27 cellular contexts compared by ENCODE assay signal in genomic region chr11:103714246-103714645, GRCh38.
DNase-seq lines count a peak whose midpoint lies in the region; ATAC-seq, FAIRE-seq and TF ChIP-seq lines count a peak whose summit lies in the region.
"Had no signal": no experiment of that assay in that cellular context is flagged by ENCODE, and none has a peak within 500 bp of the region (broad histone marks: within the 10 kb centered on the region; RNA-seq: fewer than 3 reads in every experiment).

No MANE protein-coding gene starts in this region.

- intact Hi-C loops in endothelial cell of umbilical vein (cut with micrococcal nuclease) = no loop called here

- H3K4me2 ChIP-seq in Loucy (ENCODE audit: low read depth, low read length, poor library complexity, severe bottlenecking) (no peak overlapping the region), endothelial cell of umbilical vein (ENCODE audit: insufficient read depth, low read length) (no peak overlapping the region)
- H3K4me2 ChIP-seq: KMS-11 had no signal

- H2AFZ ChIP-seq in Loucy (ENCODE audit: low read length) (0 out of 2 replicates have a peak overlapping the region, but pooled peaks have one; percentile 9), endothelial cell of umbilical vein (ENCODE audit: low read depth, low read length) (no peak overlapping the region)

- H4K20me1 ChIP-seq in Loucy (ENCODE audit: insufficient read depth, low read length, poor library complexity, severe bottlenecking) = no peaks in the 10 kb centered on the region
- H4K20me1 ChIP-seq in endothelial cell of umbilical vein (replicated peaks; ENCODE audit: control insufficient read depth, extremely low read depth, insufficient read depth, low read length) = no peaks in the 10 kb centered on the region

- no peaks in the 10 kb centered on the region for H3K36me3 ChIP-seq in Loucy (ENCODE audit: insufficient read depth, low read length)
- H3K36me3 ChIP-seq in endothelial cell of umbilical vein (ENCODE audit: control insufficient read depth in 2 of 2, extremely low read depth in 1 of 2, insufficient read depth in 2 of 2, low read length in 2 of 2) = no peaks in the 10 kb centered on the region
- H3K36me3 ChIP-seq: cardiac muscle cell, heart left ventricle, sigmoid colon, SJSA1 had no signal

- no peak for ATAC-seq in GM21786 (IDR thresholded peaks at IDR 0.05; ENCODE audit: unreplicated experiment)
- no peak for ATAC-seq in HG03280 (IDR thresholded peaks at IDR 0.05; ENCODE audit: unreplicated experiment)
- no peak for ATAC-seq in GM21381 (IDR thresholded peaks at IDR 0.05; ENCODE audit: unreplicated experiment)
- no peak for ATAC-seq in GM19328 (IDR thresholded peaks at IDR 0.05; ENCODE audit: unreplicated experiment)
- ATAC-seq: heart left ventricle had no signal

- H3K27me3 ChIP-seq in Loucy (ENCODE audit: insufficient read depth, low read length, poor library complexity, severe bottlenecking) (no peaks in the 10 kb centered on the region), endothelial cell of umbilical vein (ENCODE audit: control insufficient read depth in 2 of 2, insufficient read depth in 2 of 2, low read length in 2 of 2) (no peaks in the 10 kb centered on the region)
- H3K27me3 ChIP-seq: cardiac muscle cell, heart left ventricle, sigmoid colon, SJSA1, testis had no signal

- TF ChIP-seq POLR2A in endothelial cell of umbilical vein (IDR thresholded peaks at IDR 0.05; ENCODE audit: low read depth, low read length) = no peak

- H3K79me2 ChIP-seq in Loucy (ENCODE audit: insufficient read depth, low read length) = no peaks in the 10 kb centered on the region
- H3K79me2 ChIP-seq in endothelial cell of umbilical vein (ENCODE audit: control insufficient read depth, insufficient read depth, low read length) = no peaks in the 10 kb centered on the region

- H3K4me3 ChIP-seq in Loucy (ENCODE audit: low read length, poor library complexity, severe bottlenecking) (no peak overlapping the region), endothelial cell of umbilical vein (replicated peaks in 1 of 3; ENCODE audit: insufficient read depth in 1 of 3, low read depth in 1 of 3, low read length in 3 of 3) (no peak overlapping the region)
- H3K4me3 ChIP-seq: cardiac muscle cell, heart left ventricle, sigmoid colon, SJSA1, testis had no signal

- H3K9ac ChIP-seq in Loucy (ENCODE audit: low read depth, low read length, poor library complexity, severe bottlenecking) (no peak overlapping the region), endothelial cell of umbilical vein (replicated peaks; ENCODE audit: extremely low read depth, insufficient read depth, low read length) (no peak overlapping the region)
- H3K9ac ChIP-seq: KMS-11 had no signal

- H3K9me3 ChIP-seq in Loucy (ENCODE audit: insufficient read depth, low read depth, low read length) (no peaks in the 10 kb centered on the region; the same call in 1 of the 2 replicates), endothelial cell of umbilical vein (replicated peaks; ENCODE audit: control insufficient read depth, insufficient read depth, low read length) (no peaks in the 10 kb centered on the region)
- H3K9me3 ChIP-seq: sigmoid colon, SJSA1, testis had no signal

- H3K27ac ChIP-seq in endothelial cell of umbilical vein (ENCODE audit: insufficient read depth, low read depth, low read length) = no peak overlapping the region
- H3K27ac ChIP-seq: cardiac muscle cell, heart left ventricle, KMS-11, sigmoid colon, SJSA1, testis had no signal

- H3K9me2 ChIP-seq in Loucy (replicated peaks; ENCODE audit: low read depth, low read length) = no peaks in the 10 kb centered on the region

- dilution Hi-C loops in endothelial cell of umbilical vein (cut with MboI; ENCODE audit: extremely low pct_ligation_motif_present, low sequenced_read_pairs) = no loop called here

- no peak for TF ChIP-seq CTCF in Loucy (conservative IDR thresholded peaks at IDR 0.05; ENCODE audit: low read length)
- TF ChIP-seq CTCF in endothelial cell of umbilical vein (IDR thresholded peaks at IDR 0.05; ENCODE audit: extremely low read depth in 1 of 2, insufficient read depth in 1 of 2, low read depth in 1 of 2, low read length in 2 of 2) = no peak

- BruUV-seq in endothelial cell of umbilical vein (replicated peaks; lab: Mats Ljungman, UMichigan) = no TSS peak

- no peak for FAIRE-seq in endothelial cell of umbilical vein (lab: Jason Lieb, UNC)
- FAIRE-seq: urothelium cell line had no signal

- POLR2A ChIA-PET in endothelial cell of umbilical vein (lab: Charles Lee) = no interaction called here

- no peaks in the 10 kb centered on the region for H3K9me1 ChIP-seq in endothelial cell of umbilical vein (replicated peaks; ENCODE audit: control insufficient read depth, extremely low read depth, insufficient read depth, low read length)

- CTCF ChIA-PET in endothelial cell of umbilical vein (lab: Charles Lee) = no interaction called here

- no peaks in the 10 kb centered on the region for H3F3A ChIP-seq in Loucy (ENCODE audit: low read depth)

- peaks cover 12% of the 10 kb centered on the region for H3K4me1 ChIP-seq in Loucy (ENCODE audit: insufficient read depth, low read length, poor library complexity, severe bottlenecking)
- no peaks in the 10 kb centered on the region for H3K4me1 ChIP-seq in endothelial cell of umbilical vein (ENCODE audit: control insufficient read depth, extremely low read depth, insufficient read depth, low read length)
- H3K4me1 ChIP-seq: heart left ventricle, sigmoid colon, SJSA1, testis had no signal

- DNase-seq in AG08395 (ENCODE audit: low spot score) = peak; percentile 20
- DNase-seq in endothelial cell of umbilical vein (ENCODE audit: low read depth, low spot score) = peak; percentile 12
- DNase-seq in non-pigmented ciliary epithelial cell (ENCODE audit: low read depth) = peak; percentile 19
- DNase-seq: activated CD4-positive, alpha-beta T cell treated with anti-CD3 and anti-CD28 coated beads, Interleukin-2, amount 50 U/mL, for 48 hours; activated CD4-positive, CD25-positive, alpha-beta regulatory T cell; activated naive CD4-positive, alpha-beta T cell treated with anti-CD3 and anti-CD28 coated beads, Interleukin-2, amount 10 ng/mL, durations not matched to agents 7 days and 5 days; amygdala; CD8-positive, alpha-beta memory T cell; cortex of kidney; H9; heart left ventricle; NCI-H1417; NCI-H2029 treated with DMSO at 0.1 percent for 48 hours; NCI-H446; nephron progenitor cell; sigmoid colon; stimulated activated naive CD4-positive, alpha-beta T cell; testis had no signal

TF ChIP-seq in endothelial cell of umbilical vein, 7 proteins besides CTCF, POLR2A, EP300 and RAD21:
- TF ChIP-seq JUN (IDR thresholded peaks at IDR 0.05; ENCODE audit: borderline replicate concordance, insufficient read depth, insufficient read length, low read depth) = no peak
- no peak for TF ChIP-seq EZH2 (IDR thresholded peaks at IDR 0.05; ENCODE audit: borderline replicate concordance, low read depth, low read length, severe bottlenecking)
- no peak for TF ChIP-seq MYC (IDR thresholded peaks at IDR 0.05; ENCODE audit: low read depth, low read length)
- TF ChIP-seq POLR2AphosphoS5 (IDR thresholded peaks at IDR 0.05; ENCODE audit: insufficient read depth, low read depth, low read length) = no peak
- no peak for TF ChIP-seq MAX (IDR thresholded peaks at IDR 0.05; ENCODE audit: insufficient read depth, insufficient read length)
- TF ChIP-seq FOS (IDR thresholded peaks at IDR 0.05; ENCODE audit: borderline replicate concordance, insufficient read depth, low read length) = no peak
- TF ChIP-seq GATA2 (IDR thresholded peaks at IDR 0.05; ENCODE audit: insufficient read depth, insufficient read length, low read depth, low read length) = no peak
